9 cellular contexts compared by ENCODE assay signal in the genomic region with DNA sequence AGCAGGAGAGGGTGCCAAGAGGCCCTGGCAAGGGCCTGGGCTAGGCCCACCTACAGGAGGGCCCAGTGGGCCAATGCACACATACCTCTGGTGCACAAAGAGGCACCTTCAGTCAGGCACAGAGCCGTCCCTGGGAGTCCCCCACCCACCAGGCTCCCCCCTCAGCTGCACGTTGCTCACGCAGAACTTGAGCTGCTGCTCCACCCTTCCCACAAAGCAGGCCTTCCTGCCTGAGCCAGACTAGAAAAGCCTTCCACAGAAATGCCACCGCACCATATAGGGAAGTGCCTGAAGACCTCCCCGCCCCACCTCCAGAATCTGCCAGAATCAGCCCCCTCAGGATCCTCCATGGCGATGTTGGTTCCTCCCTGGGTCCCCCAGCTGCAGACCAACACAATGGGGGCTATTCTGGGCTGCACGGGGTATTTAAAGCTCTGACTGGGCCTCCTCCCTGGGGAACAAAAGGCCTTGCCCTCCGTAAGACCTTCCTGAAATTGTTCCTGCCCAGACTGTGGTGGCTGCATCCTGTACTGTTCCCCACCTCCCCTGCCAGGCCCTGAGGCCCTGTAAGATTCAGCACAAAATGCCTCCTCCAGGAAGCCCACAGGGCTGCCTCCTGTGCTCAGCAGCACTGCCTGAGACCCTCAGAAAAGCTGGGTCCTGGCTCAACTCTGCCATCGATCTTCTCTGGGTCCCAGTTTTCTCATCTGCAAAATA. TPM values are rescaled to one million over a fixed set of nuclear protein-coding genes. Genes with fewer than 3 reads are reported as not detected.
A peak's percentile ranks its signal among the peaks of the same experiment; 100 is the strongest.
DNase-seq lines count a peak whose midpoint lies in the region; ATAC-seq, FAIRE-seq and TF ChIP-seq lines count a peak whose summit lies in the region.
"Had no signal": no experiment of that assay in that cellular context is flagged by ENCODE, and none has a peak within 500 bp of the region (broad histone marks: within the 10 kb centered on the region; RNA-seq: fewer than 3 reads in every experiment).

No MANE protein-coding gene starts in this region.

- H2BK5ac ChIP-seq in H1 (ENCODE audit: low read depth, low read length) = peak overlapping the region; percentile 61

- H2AFZ ChIP-seq in H1 (ENCODE audit: low read length) = no peak overlapping the region

- H3K9me3 ChIP-seq in SJSA1 (replicated peaks) (no peaks in the 10 kb centered on the region), H1 (ENCODE audit: insufficient read depth in 2 of 2, low read depth in 1 of 2, low read length in 1 of 2) (no peaks in the 10 kb centered on the region), WERI-Rb-1 (ENCODE audit: severe bottlenecking) (no peaks in the 10 kb centered on the region)

- no peak for TF ChIP-seq RAD21 in H1 (IDR thresholded peaks at IDR 0.05 in 1 of 2, conservative IDR thresholded peaks at IDR 0.05 in 1 of 2; ENCODE audit: low read depth in 2 of 2, low read length in 2 of 2)

- H3K14ac ChIP-seq in H1 (ENCODE audit: insufficient read length) = no peak overlapping the region

- TF ChIP-seq EP300 in H1 (IDR thresholded peaks at IDR 0.05; ENCODE audit: borderline replicate concordance in 1 of 2, low read depth in 2 of 2, low read length in 2 of 2) = no peak

- intact Hi-C loops in Calu3 (cut with micrococcal nuclease; ENCODE audit: unreplicated experiment) = no loop called here

- peaks cover 24% of the 10 kb centered on the region for H3K4me1 ChIP-seq in SJSA1 (replicated peaks)
- peaks cover 15 to 50% (median 28%) of the 10 kb centered on the region in 4 experiments for H3K4me1 ChIP-seq in H1 (replicated peaks in 1 of 4; ENCODE audit: control insufficient read depth in 3 of 4, insufficient read depth in 4 of 4, low read length in 3 of 4)
- peaks cover 3% of the 10 kb centered on the region for H3K4me1 ChIP-seq in urinary bladder (ENCODE audit: insufficient read depth)

- no peak overlapping the region for H3K18ac ChIP-seq in H1 (ENCODE audit: extremely low read depth, low read length)

- H2AK5ac ChIP-seq in H1 (ENCODE audit: low read depth, low read length) = no peak overlapping the region

- H3K4me2 ChIP-seq in H1 (ENCODE audit: insufficient read depth in 1 of 2, low read depth in 2 of 2, low read length in 2 of 2) = no peak overlapping the region; a peak in 1 of 4 replicates

- H3K4ac ChIP-seq in H1 (replicated peaks; ENCODE audit: insufficient read length, low read depth, low read length) = peak overlapping the region; percentile 41

- 75% methylated on average over 9 of the region's 9 CpGs; no CpG with 5 or more reads in 1 of the 2 experiments for WGBS in H1 (ENCODE audit: extremely low coverage in 1 of 2, insufficient coverage in 1 of 2, insufficient read length in 1 of 2, insufficient replicate concordance in 2 of 2, low coverage in 1 of 2, low lambda C conversion rate in 2 of 2, missing lambda C conversion rate in 1 of 2), 2 experiments
- WGBS in urinary bladder = 15% methylated on average over 9 of the region's 9 CpGs

- H3K27me3 Mint-ChIP-seq in Calu3 (ENCODE audit: unreplicated experiment) (no peaks in the 10 kb centered on the region), neural crest cell (ENCODE audit: low read depth) (no peaks in the 10 kb centered on the region)

- FAIRE-seq in H1 (lab: Jason Lieb, UNC) = no peak
- FAIRE-seq: colon had no signal

- peaks cover 45% of the 10 kb centered on the region for H3K36me3 Mint-ChIP-seq in Calu3 (ENCODE audit: insufficient read depth, unreplicated experiment)
- no peaks in the 10 kb centered on the region for H3K36me3 Mint-ChIP-seq in neural crest cell (ENCODE audit: low read depth)

- H2BK120ac ChIP-seq in H1 (replicated peaks; ENCODE audit: low read depth, low read length) = peak overlapping the region; percentile 44

- H3K9me3 Mint-ChIP-seq in Calu3 (ENCODE audit: low read depth, unreplicated experiment) (no peaks in the 10 kb centered on the region), neural crest cell (no peaks in the 10 kb centered on the region)

- no peaks in the 10 kb centered on the region for H3K27me3 ChIP-seq in SJSA1 (replicated peaks)
- no peaks in the 10 kb centered on the region for H3K27me3 ChIP-seq in H1 (replicated peaks in 1 of 4; ENCODE audit: control insufficient read depth in 3 of 4, extremely low read depth in 1 of 4, insufficient read depth in 3 of 4, low read length in 3 of 4)
- no peaks in the 10 kb centered on the region for H3K27me3 ChIP-seq in WERI-Rb-1 (ENCODE audit: insufficient read depth, low read depth, severe bottlenecking)

- H2BK20ac ChIP-seq in H1 (ENCODE audit: low read length) = no peak overlapping the region

- H3K4me1 Mint-ChIP-seq in Calu3 (ENCODE audit: low read depth, unreplicated experiment) (peaks cover 38% of the 10 kb centered on the region), neural crest cell (peaks cover 60% of the 10 kb centered on the region)

- peak overlapping the region; percentile 7 for H4K5ac ChIP-seq in H1 (ENCODE audit: insufficient read length, low read depth, low read length)

- H3K79me1 ChIP-seq in H1 (ENCODE audit: low read depth, low read length) = no peaks in the 10 kb centered on the region; the same call in 1 of the 2 replicates

- H4K20me1 ChIP-seq in H1 (replicated peaks in 1 of 2; ENCODE audit: control insufficient read depth in 1 of 2, insufficient read depth in 2 of 2, low read length in 2 of 2) = peaks cover 3 to 8% of the 10 kb centered on the region in 2 experiments

- BruUV-seq in Calu3 (replicated peaks; lab: Mats Ljungman, UMichigan) = no TSS peak

- H3K27ac Mint-ChIP-seq in Calu3 (ENCODE audit: unreplicated experiment) (peak overlapping the region; percentile 66), neural crest cell (ENCODE audit: unreplicated experiment) (peak overlapping the region; percentile 93)

- H3K56ac ChIP-seq in H1 (replicated peaks; ENCODE audit: insufficient read length, low read depth, low read length) = no peak overlapping the region

- DNase-seq in Calu3 = no peak
- peak; percentile 79 to 80 for DNase-seq in SJSA1 (ENCODE audit: low read depth in 1 of 2, low spot score in 2 of 2)
- DNase-seq in H1 (ENCODE audit: low read depth in 1 of 2, low spot score in 2 of 2) = no peak
- peak; percentile 40 for DNase-seq in neural crest cell (ENCODE audit: low read depth, low spot score)
- no peak for DNase-seq in WERI-Rb-1

- TF ChIP-seq POLR2A in H1 (IDR thresholded peaks at IDR 0.05; ENCODE audit: control extremely low read depth in 1 of 2, low read depth in 2 of 2, low read length in 2 of 2) = no peak

- H3K4me3 ChIP-seq in SJSA1 (no peak overlapping the region), H1 (ENCODE audit: extremely low read depth in 1 of 4, insufficient read depth in 2 of 4, low read depth in 3 of 4, low read length in 4 of 4) (no peak overlapping the region), urinary bladder (ENCODE audit: low read depth, low read length) (no peak overlapping the region), WERI-Rb-1 (ENCODE audit: low read depth, low read length) (no peak overlapping the region)

- peaks cover 0 to 2% of the 10 kb centered on the region in 2 experiments; a peak in 1 of 4 replicates for H3K79me2 ChIP-seq in H1 (ENCODE audit: control insufficient read depth in 1 of 2, insufficient read depth in 2 of 2, low read length in 2 of 2)

- H2BK15ac ChIP-seq in H1 (ENCODE audit: low read length) = no peak overlapping the region

- H3K36me3 ChIP-seq in SJSA1 = peaks cover 35% of the 10 kb centered on the region
- H3K36me3 ChIP-seq in H1 (ENCODE audit: control insufficient read depth in 2 of 4, insufficient read depth in 4 of 4, low read length in 3 of 4) = no peaks in the 10 kb centered on the region
- H3K36me3 ChIP-seq in urinary bladder (ENCODE audit: insufficient read depth) = no peaks in the 10 kb centered on the region
- no peaks in the 10 kb centered on the region for H3K36me3 ChIP-seq in WERI-Rb-1

- POLR2A ChIA-PET in H1 (lab: Charles Lee; ENCODE audit: partially characterized antibody) = interaction anchor here (0.8 to 8.3 kb wide), 10 partner anchors 11 to 41 kb away, joined by 3 to 72 read pairs (median 4); a partner anchor contains a TSS

- H3K9ac ChIP-seq in H1 (replicated peaks in 1 of 4; ENCODE audit: extremely low read depth in 1 of 4, low read depth in 3 of 4, low read length in 3 of 4) = peak overlapping the region in 2 of 4 experiments; percentile 33 to 34; a peak in 4 of 7 replicates

- peak overlapping the region; percentile 9 for H4K91ac ChIP-seq in H1 (replicated peaks; ENCODE audit: insufficient read length, low read length)

- ATAC-seq in GM21576 (IDR thresholded peaks at IDR 0.05; ENCODE audit: unreplicated experiment) = no peak
- no peak for ATAC-seq in GM21825 (IDR thresholded peaks at IDR 0.05; ENCODE audit: unreplicated experiment)

- peak overlapping the region; percentile 29; the same call in 1 of the 2 replicates for H2BK12ac ChIP-seq in H1 (ENCODE audit: low read depth, low read length)

- peak overlapping the region; percentile 28; the same call in 1 of the 2 replicates for H4K8ac ChIP-seq in H1 (ENCODE audit: extremely low read depth, insufficient read depth, low read length)

- CTCF ChIA-PET in Calu3 (lab: Charles Lee) (no interaction called here), H1 (lab: Charles Lee; ENCODE audit: partially characterized antibody) (interaction anchor here (0.8 to 2.0 kb wide), 11 partner anchors 9 to 55 kb away, joined by 3 to 7 read pairs (median 4); no protein-coding TSS in a partner anchor)

- H3K27ac ChIP-seq in SJSA1 (peak overlapping the region; percentile 42), H1 (ENCODE audit: low read depth, low read length) (peak overlapping the region; percentile 49; the same call in 1 of the 2 replicates), urinary bladder (ENCODE audit: low read depth) (peak overlapping the region; percentile 40), WERI-Rb-1 (no peak overlapping the region)

- H3K23me2 ChIP-seq in H1 (ENCODE audit: low read depth, low read length) = peaks cover 2% of the 10 kb centered on the region; the same call in 1 of the 2 replicates

- TF ChIP-seq CTCF in Calu3 (IDR thresholded peaks at IDR 0.05; ENCODE audit: unreplicated experiment) (no peak), H1 (IDR thresholded peaks at IDR 0.05; ENCODE audit: control extremely low read depth in 1 of 3, insufficient read depth in 1 of 3, low read depth in 1 of 3, low read length in 3 of 3) (no peak), neural crest cell (conservative IDR thresholded peaks at IDR 0.05) (no peak), WERI-Rb-1 (IDR thresholded peaks at IDR 0.05; ENCODE audit: low read depth, low read length) (no peak)

- H3K23ac ChIP-seq in H1 (ENCODE audit: insufficient read length) = no peak overlapping the region

- H3K4me3 Mint-ChIP-seq in Calu3 (ENCODE audit: low read depth, unreplicated experiment) (no peak overlapping the region), neural crest cell (no peak overlapping the region)

RNA-seq across cellular contexts. Expression of a gene that starts 27.2 kb away (rescaled TPM):
- total RNA-seq in Calu3 (2022) (397 and 398 TPM in 2 replicates), neural crest cell (101 and 103 TPM in 2 replicates), urinary bladder (242 TPM)
- 45.2 and 62.3 TPM in 2 replicates for total RNA-seq in SJSA1 (2014; rRNA removed; shearing (Covaris generic))
- total RNA-seq in H1 (2021; fragmentation: NEBNext Ultra II Directional; extraction: Animal tissue kit (Norgen Biotek cat#: 25700)) = 108 and 111 TPM in 2 replicates
- polyA plus RNA-seq in H1 (2011; rRNA removed) (17.8 and 27.7 TPM in 2 replicates), urinary bladder (514 TPM)
- 17.0 TPM for polyA plus RNA-seq in H1 (2011; cell fraction: cytosol; rRNA removed)
- 113 TPM for polyA plus RNA-seq in H1 (2011; cell fraction: nucleus; rRNA removed)
- polyA plus RNA-seq in H1 (2012, experiment 1 of 2) = 41.0 to 91.2 TPM (median 79.8 TPM) in 4 replicates
- polyA plus RNA-seq in H1 (2012, experiment 2 of 2) = 63.7 TPM
- polyA plus RNA-seq in H1 (2013, experiment 1 of 2) = 65.5 TPM
- 40.5 TPM for polyA plus RNA-seq in H1 (2013, experiment 2 of 2)
- polyA minus RNA-seq in H1 (2011; rRNA and poly(A)+ RNA removed) = 27.8 and 28.3 TPM in 2 replicates
- 68.4 TPM for polyA minus RNA-seq in H1 (2011; cell fraction: cytosol; rRNA and poly(A)+ RNA removed)
- polyA minus RNA-seq in H1 (2011; cell fraction: nucleus; rRNA and poly(A)+ RNA removed) = 87.7 TPM

Comparison
In these comparisons a context has a peak if more than half of its experiments do, and no peak if none do; other contexts are left out.
1. DNase-seq: peak in SJSA1 (2 of 2) and neural crest cell (single experiment); none in Calu3 (single experiment), H1 (0 of 2) and WERI-Rb-1 (single experiment).